1 cellular context compared by ENCODE assay signal in genomic region chr3:50567011-50567385, GRCh38.
TF ChIP-seq lines count a peak whose summit lies in the region.

No MANE protein-coding gene starts in this region.

TF ChIP-seq in GM12878, 131 proteins besides CTCF, POLR2A, EP300 and RAD21:
- no peak for TF ChIP-seq ZNF687 (IDR thresholded peaks at IDR 0.05)
